1 cellular context compared by ENCODE assay signal in genomic region chr3:186567072-186567921, GRCh38.
A peak's percentile ranks its signal among the peaks of the same experiment; 100 is the strongest.
TF ChIP-seq lines count a peak whose summit lies in the region.

Gene TBCCD1 (minus strand): TSS chr3:186567339. CDS start chr3:186564329, 3,010 bp downstream.

TF ChIP-seq in K562, 482 proteins besides CTCF, POLR2A, EP300 and RAD21 (continued from another document and continues in another):
- peak in 1 of 2 experiments; percentile 74; a peak in 2 of 4 replicates for TF ChIP-seq UBTF (IDR thresholded peaks at IDR 0.05; ENCODE audit: borderline replicate concordance in 1 of 2, low read depth in 2 of 2, low read length in 2 of 2)
- peak; percentile 68; the same call in 1 of the 2 replicates for TF ChIP-seq ZKSCAN1 (IDR thresholded peaks at IDR 0.05; ENCODE audit: low read depth, low read length)
- TF ChIP-seq NBN (IDR thresholded peaks at IDR 0.05; ENCODE audit: low read depth) = peak; percentile 17; the same call in 1 of the 2 replicates
- TF ChIP-seq GMEB1 (CRISPR knock-in tag; IDR thresholded peaks at IDR 0.05) = peak; percentile 90
- TF ChIP-seq SRSF1 (IDR thresholded peaks at IDR 0.05; ENCODE audit: low read depth, low read length) = no peak
- TF ChIP-seq SREBF1 (IDR thresholded peaks at IDR 0.05; ENCODE audit: borderline replicate concordance, low read depth, low read length) = no peak
- no peak for TF ChIP-seq ZNF398 (CRISPR knock-in tag; IDR thresholded peaks at IDR 0.05)
- TF ChIP-seq SP1 (CRISPR knock-in tag; IDR thresholded peaks at IDR 0.05) = peak; percentile 61
- TF ChIP-seq ZFX (CRISPR knock-in tag; IDR thresholded peaks at IDR 0.05) = peak; percentile 88
- TF ChIP-seq CHCHD3 (CRISPR knock-in tag; IDR thresholded peaks at IDR 0.05) = peak; percentile 89
- peak; percentile 47; the same call in 1 of the 2 replicates for TF ChIP-seq EGR1 (conservative IDR thresholded peaks at IDR 0.05)
- 0 out of 4 replicates have a peak, but pooled peaks of 1 of the 2 experiments have one; percentile 25 for TF ChIP-seq ARNT (IDR thresholded peaks at IDR 0.05)
- no peak for TF ChIP-seq FOXP4 (CRISPR knock-in tag; IDR thresholded peaks at IDR 0.05; ENCODE audit: borderline replicate concordance)
- TF ChIP-seq E2F8 (IDR thresholded peaks at IDR 0.05; ENCODE audit: low read depth, partially characterized antibody) = no peak
- peak; percentile 9; the same call in 1 of the 2 replicates for TF ChIP-seq CEBPB (tag; IDR thresholded peaks at IDR 0.05)
- no peak for TF ChIP-seq CHD1 (IDR thresholded peaks at IDR 0.05; ENCODE audit: low read length)
- TF ChIP-seq RBFOX2 (IDR thresholded peaks at IDR 0.05; ENCODE audit: low read depth, low read length) = peak; percentile 99
- peak; percentile 99 for TF ChIP-seq CTBP1 (IDR thresholded peaks at IDR 0.05; ENCODE audit: borderline replicate concordance)
- TF ChIP-seq MTA3 (IDR thresholded peaks at IDR 0.05; ENCODE audit: borderline replicate concordance) = peak; percentile 86
- TF ChIP-seq JUNB (CRISPR knock-in tag; conservative IDR thresholded peaks at IDR 0.05) = no peak
- 0 out of 2 replicates have a peak, but pooled peaks have one; percentile 55 for TF ChIP-seq ZNF282 (CRISPR knock-in tag; IDR thresholded peaks at IDR 0.05)
- TF ChIP-seq CGGBP1 (CRISPR knock-in tag; IDR thresholded peaks at IDR 0.05) = peak; percentile 90; the same call in 1 of the 2 replicates
- 0 out of 2 replicates have a peak, but pooled peaks have one; percentile 4 for TF ChIP-seq HSF4 (CRISPR knock-in tag; IDR thresholded peaks at IDR 0.05; ENCODE audit: borderline replicate concordance)
- peak in 1 of 2 experiments; percentile 46; a peak in 2 of 4 replicates for TF ChIP-seq MNT (conservative IDR thresholded peaks at IDR 0.05)
- peak in 1 of 2 experiments; percentile 52; a peak in 1 of 4 replicates for TF ChIP-seq ZNF639 (CRISPR knock-in tag; conservative IDR thresholded peaks at IDR 0.05 in 1 of 2, IDR thresholded peaks at IDR 0.05 in 1 of 2)
- TF ChIP-seq TAF1 (IDR thresholded peaks at IDR 0.05; ENCODE audit: control insufficient read depth, extremely low read depth, insufficient read depth, low read length, severe bottlenecking) = peak; percentile 96
- TF ChIP-seq CSDE1 (IDR thresholded peaks at IDR 0.05) = peak in 1 of 2 experiments; percentile 39; a peak in 1 of 4 replicates
- TF ChIP-seq DLX4 (CRISPR knock-in tag; IDR thresholded peaks at IDR 0.05) = no peak
- peak; percentile 89; the same call in 1 of the 2 replicates for TF ChIP-seq ZC3H4 (CRISPR knock-in tag; IDR thresholded peaks at IDR 0.05; ENCODE audit: borderline replicate concordance)
- peak; percentile 65; the same call in 1 of the 2 replicates for TF ChIP-seq GTF2E2 (tag; IDR thresholded peaks at IDR 0.05)
- peak; percentile 56 for TF ChIP-seq MAX (CRISPR knock-in tag; IDR thresholded peaks at IDR 0.05)
- peak; percentile 8 to 43; a peak in 1 of 4 replicates for TF ChIP-seq FOXK2 (conservative IDR thresholded peaks at IDR 0.05 in 1 of 2, IDR thresholded peaks at IDR 0.05 in 1 of 2; ENCODE audit: low read depth in 2 of 2)
- TF ChIP-seq ZNF146 (CRISPR knock-in tag; IDR thresholded peaks at IDR 0.05; ENCODE audit: unreplicated experiment) = no peak
- TF ChIP-seq CCNT2 (IDR thresholded peaks at IDR 0.05; ENCODE audit: borderline replicate concordance, extremely low read depth, insufficient read length, low read depth, low read length) = peak; percentile 96
- 0 out of 2 replicates have a peak, but pooled peaks have one; percentile 27 for TF ChIP-seq ZNF589 (CRISPR knock-in tag; IDR thresholded peaks at IDR 0.05; ENCODE audit: low read depth)
- TF ChIP-seq TARDBP (IDR thresholded peaks at IDR 0.05) = 0 out of 2 replicates have a peak, but pooled peaks have one; percentile 86
- peak; percentile 80; the same call in 1 of the 2 replicates for TF ChIP-seq ZBTB7A (IDR thresholded peaks at IDR 0.05; ENCODE audit: borderline replicate concordance, control insufficient read depth, low read depth, low read length)
- no peak; the same call in 1 of the 2 replicates for TF ChIP-seq BACH1 (tag; IDR thresholded peaks at IDR 0.05)
- TF ChIP-seq REST (CRISPR knock-in tag; IDR thresholded peaks at IDR 0.05; ENCODE audit: low read depth) = peak; percentile 84
- TF ChIP-seq SMARCC2 (IDR thresholded peaks at IDR 0.05; ENCODE audit: low read depth) = no peak
- no peak for TF ChIP-seq ZZZ3 (IDR thresholded peaks at IDR 0.05)
- no peak for TF ChIP-seq PHTF2 (CRISPR knock-in tag; IDR thresholded peaks at IDR 0.05)
